32 cellular contexts compared by ENCODE assay signal in the genomic region with DNA sequence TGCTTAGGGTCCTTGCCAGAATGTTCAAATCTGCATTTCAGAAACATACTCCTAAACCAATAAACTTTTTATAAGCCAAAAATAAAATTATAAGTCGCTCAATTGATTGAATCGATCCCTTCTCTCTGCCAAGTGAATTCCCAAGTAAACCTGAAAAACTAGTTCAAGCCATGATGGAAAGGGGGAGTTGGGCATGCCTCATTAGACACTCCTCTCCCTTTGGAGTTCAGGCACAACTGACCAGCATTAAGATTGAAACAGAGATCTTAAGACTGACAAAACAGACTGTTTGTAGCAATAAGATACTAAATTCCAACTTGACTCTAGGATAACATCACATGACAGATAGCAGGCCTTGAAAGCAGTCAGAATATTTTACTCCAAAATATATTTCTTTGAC.
"Had no signal": no experiment of that assay in that cellular context is flagged by ENCODE, and none has a peak within 500 bp of the region (broad histone marks: within the 10 kb centered on the region; RNA-seq: fewer than 3 reads in every experiment).

No MANE protein-coding gene starts in this region.

- H3K27me3 Mint-ChIP-seq: activated B cell treated with CpG ODN at 0.5 μM for 24 hours; activated CD4-positive, alpha-beta memory T cell treated with anti-CD3 and anti-CD28 coated beads for 36 hours; activated CD4-positive, alpha-beta T cell treated with anti-CD3 and anti-CD28 coated beads, Interleukin-2, amount 10 ng/mL, durations not matched to agents 24 days and 14 days; activated CD8-positive, alpha-beta T cell treated with anti-CD3 and anti-CD28 coated beads for 36 hours; activated naive CD4-positive, alpha-beta T cell treated with anti-CD3 and anti-CD28 coated beads, Interleukin-2, amount 50 U/mL, for 24 hours; activated naive CD8-positive, alpha-beta T cell; activated naive CD8-positive, alpha-beta T cell treated with anti-CD3 and anti-CD28 coated beads, Interleukin-2, amount 10 ng/mL, durations not matched to agents 7 days and 5 days; activated naive CD8-positive, alpha-beta T cell treated with anti-CD3 and anti-CD28 coated beads, Interleukin-2, amount 50 U/mL, for 24 hours had no signal

- H3K9me3 Mint-ChIP-seq: activated B cell treated with CpG ODN at 0.5 μM for 24 hours; activated CD4-positive, alpha-beta memory T cell treated with anti-CD3 and anti-CD28 coated beads for 36 hours; activated CD8-positive, alpha-beta T cell treated with anti-CD3 and anti-CD28 coated beads for 36 hours; activated naive CD4-positive, alpha-beta T cell treated with anti-CD3 and anti-CD28 coated beads, Interleukin-2, amount 50 U/mL, for 24 hours; activated naive CD8-positive, alpha-beta T cell treated with anti-CD3 and anti-CD28 coated beads, Interleukin-2, amount 50 U/mL, for 24 hours; activated T-helper 2 cell treated with anti-CD3 and anti-CD28 coated beads, Interferon-gamma antibody, Interleukin-2, Interleukin-4, amounts not matched to agents 10 μg/mL and 5 μg/mL and 100 μg/mL, durations not matched to agents 14 hours and 24 hours and 36 hours; T-helper 2 cell treated with Interferon-gamma antibody and Interleukin-4, amounts not matched to agents 5 μg/mL and 100 μg/mL, for 36 hours had no signal

- H3K27me3 ChIP-seq: body of pancreas, brain microvascular endothelial cell, breast epithelium had no signal

- H3K4me3 Mint-ChIP-seq: activated B cell treated with CpG ODN at 0.5 μM for 24 hours; activated CD4-positive, alpha-beta memory T cell treated with anti-CD3 and anti-CD28 coated beads for 36 hours; activated CD4-positive, alpha-beta T cell treated with anti-CD3 and anti-CD28 coated beads, Interleukin-2, amount 10 ng/mL, durations not matched to agents 24 days and 14 days; activated CD8-positive, alpha-beta T cell treated with anti-CD3 and anti-CD28 coated beads for 36 hours; activated naive CD4-positive, alpha-beta T cell treated with anti-CD3 and anti-CD28 coated beads, Interleukin-2, amount 10 ng/mL, durations not matched to agents 7 days and 5 days; activated naive CD4-positive, alpha-beta T cell treated with anti-CD3 and anti-CD28 coated beads, Interleukin-2, amount 50 U/mL, for 24 hours; activated naive CD8-positive, alpha-beta T cell; activated naive CD8-positive, alpha-beta T cell treated with anti-CD3 and anti-CD28 coated beads, Interleukin-2, amount 10 ng/mL, durations not matched to agents 7 days and 5 days; activated naive CD8-positive, alpha-beta T cell treated with anti-CD3 and anti-CD28 coated beads, Interleukin-2, amount 50 U/mL, for 24 hours; T-helper 1 cell treated with Interleukin-12 subunit alpha and Interleukin-12 subunit beta and Interleukin-4 antibody, amounts not matched to agents 30 μg/mL and 1 μg/mL, for 36 hours; T-helper 2 cell treated with Interferon-gamma antibody and Interleukin-4, amounts not matched to agents 5 μg/mL and 100 μg/mL, for 36 hours had no signal

- H3K9me3 ChIP-seq: body of pancreas, breast epithelium had no signal

- H3K4me1 ChIP-seq: breast epithelium had no signal

- H3K4me3 ChIP-seq: body of pancreas, breast epithelium had no signal

- H3K27ac ChIP-seq: body of pancreas, brain microvascular endothelial cell, breast epithelium, VCaP had no signal

- H3K27ac Mint-ChIP-seq: activated CD4-positive, alpha-beta T cell treated with anti-CD3 and anti-CD28 coated beads, Interleukin-2, amount 10 ng/mL, durations not matched to agents 24 days and 14 days; activated CD8-positive, alpha-beta T cell treated with anti-CD3 and anti-CD28 coated beads for 36 hours; activated naive CD4-positive, alpha-beta T cell treated with anti-CD3 and anti-CD28 coated beads, Interleukin-2, amount 10 ng/mL, durations not matched to agents 7 days and 5 days; activated naive CD4-positive, alpha-beta T cell treated with anti-CD3 and anti-CD28 coated beads, Interleukin-2, amount 50 U/mL, for 24 hours; activated naive CD8-positive, alpha-beta T cell; activated naive CD8-positive, alpha-beta T cell treated with anti-CD3 and anti-CD28 coated beads, Interleukin-2, amount 50 U/mL, for 24 hours; activated T-helper 2 cell treated with anti-CD3 and anti-CD28 coated beads, Interferon-gamma antibody, Interleukin-2, Interleukin-4, amounts not matched to agents 10 μg/mL and 5 μg/mL and 100 μg/mL, durations not matched to agents 14 hours and 24 hours and 36 hours; T-helper 2 cell treated with Interferon-gamma antibody and Interleukin-4, amounts not matched to agents 5 μg/mL and 100 μg/mL, for 36 hours had no signal

- H3K36me3 Mint-ChIP-seq: activated CD4-positive, alpha-beta memory T cell treated with anti-CD3 and anti-CD28 coated beads for 36 hours had no signal

- DNase-seq: activated B cell treated with CpG ODN at 0.5 μM for 24 hours; activated CD4-positive, alpha-beta memory T cell treated with anti-CD3 and anti-CD28 coated beads for 36 hours; activated CD4-positive, alpha-beta T cell treated with anti-CD3 and anti-CD28 coated beads for 4 hours; activated CD4-positive, alpha-beta T cell treated with anti-CD3 and anti-CD28 coated beads, Interleukin-2, amount 10 ng/mL, durations not matched to agents 24 days and 14 days; activated CD4-positive, alpha-beta T cell treated with anti-CD3 and anti-CD28 coated beads, Interleukin-2, amount 50 U/mL, for 1 hour; activated CD4-positive, alpha-beta T cell treated with anti-CD3 and anti-CD28 coated beads, Interleukin-2, amount 50 U/mL, for 4 hours; activated CD4-positive, CD25-positive, alpha-beta regulatory T cell treated with anti-CD3 and anti-CD28 coated beads, Interleukin-2, amount 50 U/mL, for 72 hours; activated CD8-positive, alpha-beta memory T cell treated with anti-CD3 and anti-CD28 coated beads, Interleukin-2, amount 50 U/mL, for 4 hours; activated CD8-positive, alpha-beta T cell treated with anti-CD3 and anti-CD28 coated beads for 36 hours; activated effector memory CD4-positive, alpha-beta T cell treated with Interleukin-2 at 50 U/mL for 16 hours; activated gamma-delta T cell; activated naive CD4-positive, alpha-beta T cell treated with anti-CD3 and anti-CD28 coated beads, Interleukin-2, amount 10 ng/mL, durations not matched to agents 7 days and 5 days; activated naive CD4-positive, alpha-beta T cell treated with Interleukin-2 at 50 U/mL for 16 hours; activated naive CD8-positive, alpha-beta T cell treated with anti-CD3 and anti-CD28 coated beads, Interleukin-2, amount 10 ng/mL, durations not matched to agents 7 days and 5 days; activated naive CD8-positive, alpha-beta T cell treated with anti-CD3 and anti-CD28 coated beads, Interleukin-2, amount 50 U/mL, for 24 hours; activated T-cell treated with anti-CD3 and anti-CD28 coated beads for 4 hours; activated T-cell treated with anti-CD3 and anti-CD28 coated beads, Interleukin-2, amount 50 U/mL, for 1 hour; activated T-cell treated with anti-CD3 and anti-CD28 coated beads, Interleukin-2, amount 50 U/mL, for 48 hours; aorta; body of pancreas; brain microvascular endothelial cell; central memory CD4-positive, alpha-beta T cell; T-helper 1 cell; T-helper 2 cell; T-helper 9 cell had no signal

- H3K36me3 ChIP-seq: brain microvascular endothelial cell, breast epithelium had no signal
